ENCODE assay signal across 8 cellular contexts in genomic region chr6:11324453-11325023, GRCh38.
DNase-seq lines count a peak whose midpoint lies in the region; ATAC-seq lines count a peak whose summit lies in the region.

No MANE protein-coding gene starts in this region.

- peak overlapping the region; percentile 95 for H3K27ac Mint-ChIP-seq in stimulated activated naive CD8-positive, alpha-beta T cell treated with anti-CD3 and anti-CD28 coated beads, Interleukin-15, Interleukin-2, amounts not matched to agents 100 ng/mL and 50 ng/mL, for 24 hours

- ATAC-seq in HG03342 (IDR thresholded peaks at IDR 0.05; ENCODE audit: unreplicated experiment) (peak; percentile 65), esophagus mucosa (no peak)

- H3K9me3 Mint-ChIP-seq in stimulated activated naive CD8-positive, alpha-beta T cell treated with anti-CD3 and anti-CD28 coated beads, Interleukin-15, Interleukin-2, amounts not matched to agents 100 ng/mL and 50 ng/mL, for 24 hours: no peaks in the 10 kb centered on the region

- peak; percentile 79 for DNase-seq in activated effector memory CD4-positive, alpha-beta T cell treated with anti-CD3 and anti-CD28 coated beads, Interleukin-2, amount 50 U/mL, for 16 hours
- no peak for DNase-seq in activated effector memory CD4-positive, alpha-beta T cell treated with Interleukin-2 at 50 U/mL for 16 hours
- DNase-seq in activated naive CD8-positive, alpha-beta T cell treated with anti-CD3 and anti-CD28 coated beads, Interleukin-2, amount 50 U/mL, for 16 hours (ENCODE audit: low read depth, low spot score): peak; percentile 32
- DNase-seq in AG20443 (ENCODE audit: low spot score) (no peak), inferior parietal cortex (ENCODE audit: extremely low spot score) (no peak)

- H3K27me3 Mint-ChIP-seq in stimulated activated naive CD8-positive, alpha-beta T cell treated with anti-CD3 and anti-CD28 coated beads, Interleukin-15, Interleukin-2, amounts not matched to agents 100 ng/mL and 50 ng/mL, for 24 hours: no peaks in the 10 kb centered on the region

- H3K4me1 Mint-ChIP-seq in stimulated activated naive CD8-positive, alpha-beta T cell treated with anti-CD3 and anti-CD28 coated beads, Interleukin-15, Interleukin-2, amounts not matched to agents 100 ng/mL and 50 ng/mL, for 24 hours (ENCODE audit: low read depth): peaks cover 88% of the 10 kb centered on the region

- H3K36me3 Mint-ChIP-seq in stimulated activated naive CD8-positive, alpha-beta T cell treated with anti-CD3 and anti-CD28 coated beads, Interleukin-15, Interleukin-2, amounts not matched to agents 100 ng/mL and 50 ng/mL, for 24 hours (ENCODE audit: low read depth): peaks cover 54% of the 10 kb centered on the region

- H3K4me3 Mint-ChIP-seq in stimulated activated naive CD8-positive, alpha-beta T cell treated with anti-CD3 and anti-CD28 coated beads, Interleukin-15, Interleukin-2, amounts not matched to agents 100 ng/mL and 50 ng/mL, for 24 hours: peak overlapping the region; percentile 58

Comparison
In these comparisons a context has a peak if more than half of its experiments do, and no peak if none do; other contexts are left out.
1. DNase-seq: peak in activated effector memory CD4-positive, alpha-beta T cell treated with anti-CD3 and anti-CD28 coated beads, Interleukin-2, amount 50 U/mL, for 16 hours (single experiment) and activated naive CD8-positive, alpha-beta T cell treated with anti-CD3 and anti-CD28 coated beads, Interleukin-2, amount 50 U/mL, for 16 hours (single experiment); none in activated effector memory CD4-positive, alpha-beta T cell treated with Interleukin-2 at 50 U/mL for 16 hours (single experiment), AG20443 (single experiment) and inferior parietal cortex (single experiment).